15 cellular contexts compared by ENCODE assay signal in genomic region chr1:167110586-167110985, GRCh38. TPM values are rescaled to one million over a fixed set of nuclear protein-coding genes. Genes with fewer than 3 reads are reported as not detected.
A peak's percentile ranks its signal among the peaks of the same experiment; 100 is the strongest.
DNase-seq lines count a peak whose midpoint lies in the region; ATAC-seq and TF ChIP-seq lines count a peak whose summit lies in the region.
"Had no signal": no experiment of that assay in that cellular context is flagged by ENCODE, and none has a peak within 500 bp of the region (broad histone marks: within the 10 kb centered on the region; RNA-seq: fewer than 3 reads in every experiment).

No MANE protein-coding gene starts in this region.

- H3K27me3 ChIP-seq in PC-9 (ENCODE audit: insufficient read depth, low read depth), result no peaks in the 10 kb centered on the region
- H3K27me3 ChIP-seq: ascending aorta, testis had no signal

- DNase-seq in PC-9, result no peak
- DNase-seq in naive B cell, result no peak
- no peak for DNase-seq in NCI-H1092 (lab: John Stamatoyannopoulos, UW)
- DNase-seq in AG08395 (ENCODE audit: low spot score), result no peak
- DNase-seq: Caco-2, testis had no signal

- H3K9me3 ChIP-seq in PC-9 (ENCODE audit: insufficient read depth, low read depth), result 0 out of 2 replicates have a peak, but pooled peaks cover 3% of the 10 kb centered on the region
- H3K9me3 ChIP-seq: ascending aorta, Caco-2, testis had no signal

- H3K36me3 Mint-ChIP-seq in naive B cell, result peaks cover 6% of the 10 kb centered on the region in 2 donors

- CTCF ChIA-PET in PC-9 (lab: Charles Lee), result no interaction called here

- no peaks in the 10 kb centered on the region for H3K36me3 ChIP-seq in PC-9 (ENCODE audit: low read depth)

- intact Hi-C loops in PC-9 (cut with micrococcal nuclease; ENCODE audit: unreplicated experiment), result no loop called here

- no peak overlapping the region for H2AFZ ChIP-seq in PC-9

- POLR2A ChIA-PET in PC-9 (lab: Charles Lee; ENCODE audit: unreplicated experiment), result no interaction called here

- no peaks in the 10 kb centered on the region for H3K79me2 ChIP-seq in PC-9 (ENCODE audit: low read depth)

- H3K27me3 Mint-ChIP-seq in naive B cell, result peaks cover 0 to 7% (median 0%) of the 10 kb centered on the region in 3 donors

- H4K20me1 ChIP-seq in PC-9 (ENCODE audit: insufficient read depth), result no peaks in the 10 kb centered on the region

- peaks cover 27% of the 10 kb centered on the region for H3F3A ChIP-seq in PC-9 (ENCODE audit: insufficient read depth, low read depth)

- no peaks in the 10 kb centered on the region for H3K9me2 ChIP-seq in PC-9 (ENCODE audit: insufficient read depth)

- BruUV-seq in PC-9 (replicated peaks; lab: Mats Ljungman, UMichigan), result no TSS peak

- H3K4me1 ChIP-seq in PC-9 (replicated peaks; ENCODE audit: insufficient read depth), result peaks cover 48% of the 10 kb centered on the region
- H3K4me1 ChIP-seq: ascending aorta, testis had no signal

- H3K4me2 ChIP-seq in PC-9, result no peak overlapping the region

- no peak overlapping the region for H3K4me3 Mint-ChIP-seq in naive B cell

- H3K27ac Mint-ChIP-seq in naive B cell, result no peak overlapping the region

- no peak overlapping the region for H3K4me3 ChIP-seq in PC-9
- H3K4me3 ChIP-seq: ascending aorta, testis had no signal

- peak overlapping the region; percentile 87 for H3K27ac ChIP-seq in PC-9
- H3K27ac ChIP-seq: ascending aorta, HL-60, testis had no signal

- no peak for TF ChIP-seq CTCF in PC-9 (conservative IDR thresholded peaks at IDR 0.05)

- H3K9me3 Mint-ChIP-seq in naive B cell, result peaks cover 11 to 22% (median 16%) of the 10 kb centered on the region in 7 donors

- peaks cover 12 to 36% (median 22%) of the 10 kb centered on the region in 3 donors for H3K4me1 Mint-ChIP-seq in naive B cell

- peak; percentile 55 for ATAC-seq in GM18511 (IDR thresholded peaks at IDR 0.05; ENCODE audit: unreplicated experiment)
- peak; percentile 64 for ATAC-seq in HG02885 (IDR thresholded peaks at IDR 0.05; ENCODE audit: poor library complexity, unreplicated experiment)
- ATAC-seq in naive B cell (ENCODE audit: low read depth in 2 of 2), result peak; percentile 63
- no peak for ATAC-seq in HG02759 (IDR thresholded peaks at IDR 0.05; ENCODE audit: unreplicated experiment)
- ATAC-seq: HCT116 had no signal

RNA-seq across cellular contexts. Expression of gene STYXL2, which starts 16.7 kb away (rescaled TPM):
- not detected in 2 replicates for total RNA-seq in PC-9 (2021)
- not detected for polyA plus RNA-seq in naive B cell (ENCODE audit: low read depth in 6 of 6)
- total RNA-seq: activated CD8-positive, alpha-beta memory T cell treated with anti-CD3 and anti-CD28 coated beads for 36 hours; Caco-2; dermis microvascular lymphatic vessel endothelial cell; MCF 10A had no signal

RNA-seq across cellular contexts. Expression of gene GPA33, which starts 20.4 kb away (rescaled TPM):
- total RNA-seq in PC-9 (2021), result not detected in 2 replicates
- polyA plus RNA-seq in naive B cell (ENCODE audit: low read depth in 6 of 6), result 10 to 100 TPM in 1 of 6 donors, 1 to 10 TPM in 5; 3.4 to 14.6 (median 5.7) TPM
- total RNA-seq: ascending aorta, Caco-2, dermis microvascular lymphatic vessel endothelial cell, MCF 10A had no signal
